ENCODE assay signal across 7 cellular contexts in genomic region chr1:161192476-161193465, GRCh38. TPM values are rescaled to one million over a fixed set of nuclear protein-coding genes. Genes with fewer than 3 reads are reported as not detected.
A peak's percentile ranks its signal among the peaks of the same experiment; 100 is the strongest.
DNase-seq lines count a peak whose midpoint lies in the region; ATAC-seq, FAIRE-seq and TF ChIP-seq lines count a peak whose summit lies in the region.

No MANE protein-coding gene starts in this region.

- peak overlapping the region in 2 of 3 donors; percentile 33 to 55 for H3K27ac ChIP-seq in right lobe of liver

- 9% methylated on average over 9 of the region's 15 CpGs for WGBS in right lobe of liver (ENCODE audit: insufficient coverage, low coverage, low lambda C conversion rate, missing lambda C conversion rate)

- TF ChIP-seq POLR2A in GM12891 (IDR thresholded peaks at IDR 0.05; ENCODE audit: low read depth, low read length) (no peak), right lobe of liver (IDR thresholded peaks at IDR 0.05) (no peak)

- H3K27me3 Mint-ChIP-seq in chondrocyte (ENCODE audit: low read depth) = no peaks in the 10 kb centered on the region

- H3K27me3 ChIP-seq in right lobe of liver = no peaks in the 10 kb centered on the region

- H3K4me1 ChIP-seq in right lobe of liver = peaks cover 0 to 19% (median 13%) of the 10 kb centered on the region in 4 donors

- TF ChIP-seq CTCF in chondrocyte (IDR thresholded peaks at IDR 0.05) (peak; percentile 87), right lobe of liver (IDR thresholded peaks at IDR 0.05) (peak; percentile 73 to 95 (median 88))

- H3K36me3 Mint-ChIP-seq in chondrocyte (ENCODE audit: low read depth) = no peaks in the 10 kb centered on the region

- H3K36me3 ChIP-seq in right lobe of liver = no peaks in the 10 kb centered on the region

- DNase-seq in GM12891 (ENCODE audit: insufficient read length, low spot score) (peak; percentile 71), NCI-H510A (lab: John Stamatoyannopoulos, UW) (peak; percentile 48), chondrocyte (ENCODE audit: low spot score) (peak; percentile 93), right lobe of liver (peak; percentile 50 to 78 (median 59))
- peak; percentile 33 to 57 for DNase-seq in activated CD4-positive, alpha-beta T cell treated with anti-CD3 and anti-CD28 coated beads for 24 hours (ENCODE audit: low read depth in 2 of 2)
- DNase-seq in stimulated activated CD4-positive, alpha-beta T cell treated with anti-CD3 and anti-CD28 coated beads, TNF-alpha, amount 100 ng/mL, for 48 hours (ENCODE audit: low read depth in 3 of 3) = peak; percentile 38 to 57 (median 44)

- peak; percentile 85 for FAIRE-seq in GM12891 (lab: Jason Lieb, UNC)

- peaks cover 16% of the 10 kb centered on the region for H3K4me1 Mint-ChIP-seq in chondrocyte (ENCODE audit: low read depth)

- no peak overlapping the region for H3K4me3 Mint-ChIP-seq in chondrocyte (ENCODE audit: unreplicated experiment)

- H3K9me3 ChIP-seq in right lobe of liver = no peaks in the 10 kb centered on the region

- peak overlapping the region in 2 of 3 donors; percentile 15 to 33 for H3K4me3 ChIP-seq in right lobe of liver

- intact Hi-C loops in right lobe of liver (cut with DNase I) = loop anchor here (10.0 kb wide), 2 partner anchors 182 to 192 kb away; no protein-coding TSS in a partner anchor

- H3K27ac Mint-ChIP-seq in chondrocyte (ENCODE audit: unreplicated experiment) = peak overlapping the region; percentile 42

- ATAC-seq in HG03280 (IDR thresholded peaks at IDR 0.05; ENCODE audit: unreplicated experiment) (peak; percentile 73), right lobe of liver (peak; percentile 64 to 71 (median 66))

- no peaks in the 10 kb centered on the region for H3K9me3 Mint-ChIP-seq in chondrocyte (ENCODE audit: low read depth)

TF ChIP-seq in GM12891, 5 proteins besides CTCF, POLR2A, EP300 and RAD21:
- TF ChIP-seq POLR2AphosphoS5 (IDR thresholded peaks at IDR 0.05; ENCODE audit: low read depth, low read length) (no peak), SPI1 (IDR thresholded peaks at IDR 0.05; ENCODE audit: low read depth, low read length) (peak; percentile 56), PAX5 (IDR thresholded peaks at IDR 0.05; ENCODE audit: insufficient read depth, low read length, severe bottlenecking) (no peak), POU2F2 (IDR thresholded peaks at IDR 0.05; ENCODE audit: low read depth, low read length) (peak; percentile 30; the same call in 1 of the 2 replicates), TAF1 (IDR thresholded peaks at IDR 0.05; ENCODE audit: low read depth, low read length) (no peak)

RNA-seq across cellular contexts. Expression of gene ADAMTS4, which starts 6.1 kb away (rescaled TPM):
- polyA plus RNA-seq in GM12891 (2012; ENCODE audit: low read depth, missing spikeins) = 0.05 TPM
- total RNA-seq in chondrocyte (1.5 to 2.8 TPM (median 2.2 TPM) in 3 replicates), right lobe of liver (10 to 100 TPM in 1 of 6 experiments, 1 to 10 TPM in 3, under 1 TPM in 2; 0.29 to 11.0 (median 2.1) TPM)

RNA-seq across cellular contexts. Expression of gene NDUFS2, which starts 9.4 kb away (rescaled TPM):
- polyA plus RNA-seq in GM12891 (2012; ENCODE audit: low read depth, missing spikeins) = 105 TPM
- 50.6 to 59.2 TPM (median 55.2 TPM) in 3 replicates for total RNA-seq in chondrocyte
- total RNA-seq in right lobe of liver = 100 to 1,000 TPM in 5 of 6 experiments, 10 to 100 TPM in 1; 91.1 to 157 (median 107) TPM

RNA-seq across cellular contexts. Expression of gene B4GALT3, which starts 15.5 kb away (rescaled TPM):
- 29.6 TPM for polyA plus RNA-seq in GM12891 (2012; ENCODE audit: low read depth, missing spikeins)
- 22.4 to 23.7 TPM (median 23.0 TPM) in 3 replicates for total RNA-seq in chondrocyte
- 10 to 100 TPM; 10.9 to 21.1 (median 13.1) TPM for total RNA-seq in right lobe of liver

RNA-seq across cellular contexts. Expression of gene FCER1G, which starts 22.3 kb away (rescaled TPM):
- 6.0 TPM for polyA plus RNA-seq in GM12891 (2012; ENCODE audit: low read depth, missing spikeins)
- not detected in 3 replicates for total RNA-seq in chondrocyte
- 10 to 100 TPM; 11.5 to 54.0 (median 19.0) TPM for total RNA-seq in right lobe of liver

RNA-seq across cellular contexts. Expression of gene PPOX, which starts 26.5 kb away (rescaled TPM):
- 12.9 TPM for polyA plus RNA-seq in GM12891 (2012; ENCODE audit: low read depth, missing spikeins)
- total RNA-seq in chondrocyte (21.6 to 38.8 TPM (median 25.6 TPM) in 3 replicates), right lobe of liver (10 to 100 TPM in 1 of 6 experiments, 1 to 10 TPM in 5; 7.6 to 14.3 (median 9.5) TPM)

Comparison
In these comparisons a context has a peak if more than half of its experiments do, and no peak if none do; other contexts are left out.
1. Peak in every context shown above with its lines: DNase-seq, ATAC-seq, H3K4me3 ChIP-seq and H3K27ac ChIP-seq.